21 cellular contexts compared by ENCODE assay signal in the genomic region with DNA sequence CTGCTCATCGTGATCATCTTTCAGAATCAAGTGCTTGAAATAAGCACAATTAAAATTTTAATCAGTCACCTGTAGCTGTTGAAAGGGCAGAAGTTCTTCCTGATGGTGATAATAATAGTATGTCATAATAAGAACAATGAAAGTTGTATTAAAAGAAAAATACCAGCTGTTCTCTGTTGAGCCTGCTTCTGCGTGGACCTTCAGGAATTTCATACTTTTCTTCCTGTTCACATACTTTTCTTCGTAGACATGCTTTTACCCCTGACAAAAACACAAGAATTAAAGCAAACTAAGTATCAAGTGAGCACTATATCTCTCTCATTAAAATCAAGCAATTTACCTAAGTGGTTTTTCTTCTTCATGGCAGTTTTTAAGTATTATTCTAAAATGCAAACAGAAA.
DNase-seq lines count a peak whose midpoint lies in the region; TF ChIP-seq lines count a peak whose summit lies in the region.
"Had no signal": no experiment of that assay in that cellular context is flagged by ENCODE, and none has a peak within 500 bp of the region (broad histone marks: within the 10 kb centered on the region; RNA-seq: fewer than 3 reads in every experiment).

No MANE protein-coding gene starts in this region.

- no peak overlapping the region for H3K27ac ChIP-seq in brain microvascular endothelial cell
- H3K27ac ChIP-seq: A549; BLaER1 treated with 17β-estradiol and CSF1 and Interleukin-3, amounts not matched to agents 10 nM and 100 nM; KMS-11 had no signal

- no peak overlapping the region for H3K4me3 ChIP-seq in brain microvascular endothelial cell (ENCODE audit: low read depth, low read length)
- H3K4me3 ChIP-seq in skeletal muscle cell (ENCODE audit: low read depth, low read length), result no peak overlapping the region
- H3K4me3 ChIP-seq: A549; BLaER1 treated with 17β-estradiol and CSF1 and Interleukin-3, amounts not matched to agents 10 nM and 100 nM; GM12878 had no signal

- DNase-seq in LHCN-M2 (ENCODE audit: low read depth) (peak; percentile 28), brain microvascular endothelial cell (peak; percentile 6), iris pigment epithelial cell (ENCODE audit: low read depth) (peak; percentile 41), skeletal muscle cell (ENCODE audit: low read depth) (peak; percentile 1), NCI-H146 (lab: John Stamatoyannopoulos, UW) (no peak)
- DNase-seq in activated T-cell treated with anti-CD3 and anti-CD28 coated beads, Interleukin-2, amount 50 U/mL, for 48 hours, result no peak
- DNase-seq in stimulated activated CD4-positive, alpha-beta T cell treated with anti-CD3 and anti-CD28 coated beads, Interleukin-4, amount 100 ng/mL, for 4 hours, result no peak
- DNase-seq: Calu3; CD8-positive, alpha-beta T cell; GF-D8; NCI-H1092; NCI-H1694; NCI-H2227 treated with DMSO at 0.1 percent for 48 hours; NCI-H510A treated with DMSO at 0.1 percent for 48 hours; NCI-H82; SHP77; SK-N-SH had no signal

- in situ Hi-C loops in brain microvascular endothelial cell (cut with HindIII; ENCODE audit: low pct_ligation_motif_present, low sequenced_read_pairs), result no loop called here

- H3K36me3 ChIP-seq in brain microvascular endothelial cell (replicated peaks), result peaks cover 2% of the 10 kb centered on the region

- TF ChIP-seq CTCF in brain microvascular endothelial cell (IDR thresholded peaks at IDR 0.05; ENCODE audit: low read depth, low read length, missing control alignments), result no peak

- no peaks in the 10 kb centered on the region for H3K27me3 ChIP-seq in brain microvascular endothelial cell (replicated peaks)
- H3K27me3 ChIP-seq: BLaER1 treated with 17β-estradiol and CSF1 and Interleukin-3, amounts not matched to agents 10 nM and 100 nM had no signal

Comparison
In these comparisons a context has a peak if more than half of its experiments do, and no peak if none do; other contexts are left out.
1. DNase-seq: peak in LHCN-M2 (single experiment), brain microvascular endothelial cell (single experiment), iris pigment epithelial cell (single experiment) and skeletal muscle cell (single experiment); none in activated T-cell treated with anti-CD3 and anti-CD28 coated beads, Interleukin-2, amount 50 U/mL, for 48 hours (0 of 2), stimulated activated CD4-positive, alpha-beta T cell treated with anti-CD3 and anti-CD28 coated beads, Interleukin-4, amount 100 ng/mL, for 4 hours (0 of 2) and NCI-H146 (single experiment).